In genomic region chr3:81668283-81668682, GRCh38 we compare ENCODE assay signal across 25 cellular contexts.
DNase-seq lines count a peak whose midpoint lies in the region; ATAC-seq, FAIRE-seq and TF ChIP-seq lines count a peak whose summit lies in the region.
"Had no signal": no experiment of that assay in that cellular context is flagged by ENCODE, and none has a peak within 500 bp of the region (broad histone marks: within the 10 kb centered on the region; RNA-seq: fewer than 3 reads in every experiment).

No MANE protein-coding gene starts in this region.

- no peak overlapping the region for H3K27ac ChIP-seq in GM12878 (ENCODE audit: control insufficient read depth, insufficient read depth)
- no peak overlapping the region for H3K27ac ChIP-seq in ovary
- H3K27ac ChIP-seq: 22Rv1, BLaER1 had no signal

- POLR2A ChIA-PET in GM12878 (lab: Charles Lee): no interaction called here

- DNase-seq in activated CD4-positive, CD25-positive, alpha-beta regulatory T cell treated with anti-CD3 and anti-CD28 coated beads, Interleukin-2, amount 50 U/mL, for 72 hours: no peak
- no peak for DNase-seq in GM12878 (ENCODE audit: low read depth, low spot score)
- no peak for DNase-seq in ovary
- DNase-seq in GM13977 (ENCODE audit: low spot score): no peak
- DNase-seq: ACHN; BE2C; C1 segment of cervical spinal cord; CD4-positive, alpha-beta memory T cell; CD4-positive, CD25-positive, alpha-beta regulatory T cell; CD8-positive, alpha-beta memory T cell; COR-L47; DMS 273 treated with DMSO at 0.1 percent for 48 hours; DMS153; DMS53; DMS79; DND-41; EL; GDM1 had no signal

- intact Hi-C loops in GM12878 (cut with micrococcal nuclease; ENCODE audit: unreplicated experiment) (no loop called here), ovary (cut with DNase I) (no loop called here)

- H3K9me3 ChIP-seq in GM12878 (replicated peaks; ENCODE audit: control insufficient read depth, insufficient read depth, low read length) (no peaks in the 10 kb centered on the region), ovary (no peaks in the 10 kb centered on the region)
- H3K9me3 ChIP-seq: BE2C, BLaER1 had no signal

- TF ChIP-seq POLR2A in GM12878 (IDR thresholded peaks at IDR 0.05; ENCODE audit: low read depth, low read length): no peak
- no peak for TF ChIP-seq POLR2A in ovary (IDR thresholded peaks at IDR 0.05)

- no peak for TF ChIP-seq CTCF in GM12878 (IDR thresholded peaks at IDR 0.05 in 2 of 3, conservative IDR thresholded peaks at IDR 0.05 in 1 of 3; ENCODE audit: control insufficient read depth in 2 of 3, extremely low read depth in 1 of 3, insufficient read depth in 1 of 3, low read depth in 3 of 3, low read length in 3 of 3)
- no peak for TF ChIP-seq CTCF in ovary (IDR thresholded peaks at IDR 0.05)
- no peak for TF ChIP-seq CTCF in GM13977 (IDR thresholded peaks at IDR 0.05; ENCODE audit: extremely low read depth, insufficient read depth, missing control alignments)

- FAIRE-seq in GM12878 (lab: Jason Lieb, UNC): peak; percentile 78
- FAIRE-seq: A204.1, GM12891, GM18507 had no signal

- H3K36me3 ChIP-seq in GM12878 (ENCODE audit: control insufficient read depth in 2 of 2, insufficient read depth in 2 of 2, low read length in 1 of 2) (no peaks in the 10 kb centered on the region), ovary (no peaks in the 10 kb centered on the region)
- H3K36me3 ChIP-seq: BE2C had no signal

- no peaks in the 10 kb centered on the region for H3K79me2 ChIP-seq in GM12878 (ENCODE audit: control insufficient read depth, insufficient read depth, low read length)

- TF ChIP-seq EP300 in GM12878 (IDR thresholded peaks at IDR 0.05; ENCODE audit: borderline replicate concordance in 1 of 2, control insufficient read depth in 1 of 2, low read depth in 2 of 2, low read length in 2 of 2) (no peak), ovary (IDR thresholded peaks at IDR 0.05) (no peak)

- ATAC-seq in activated CD4-positive, CD25-positive, alpha-beta regulatory T cell treated with anti-CD3 and anti-CD28 coated beads, Interleukin-2, amount 50 U/mL, for 24 hours: peak; percentile 56 to 60
- ATAC-seq in GM19463 (IDR thresholded peaks at IDR 0.05; ENCODE audit: unreplicated experiment): peak; percentile 50
- ATAC-seq in GM12878: no peak

- in situ Hi-C loops in GM12878 (cut with MboI) (loop anchor here (10.0 kb wide), 1 partner anchor 457 kb away; no protein-coding TSS in a partner anchor), GM13977 (cut with MboI; ENCODE audit: low pct_unique_long_range_greater_than_20kb, low sequenced_read_pairs, unreplicated experiment) (no loop called here)

- no peak overlapping the region for H3K9ac ChIP-seq in GM12878 (ENCODE audit: control insufficient read depth, insufficient read depth, low read length)
- H3K9ac ChIP-seq: BLaER1 had no signal

- BruUV-seq in GM12878 (replicated peaks; lab: Mats Ljungman, UMichigan): no TSS peak

- 70% methylated on average over 3 of the region's 3 CpGs for WGBS in GM12878 (ENCODE audit: insufficient coverage, insufficient replicate concordance, low lambda C conversion rate, missing lambda C conversion rate)
- 83 to 88% (median 86%) methylated on average over 3 of the region's 3 CpGs for WGBS in ovary, 3 donors

- no peak overlapping the region for H2AFZ ChIP-seq in GM12878 (ENCODE audit: control insufficient read depth, low read depth, low read length)

- H3K4me1 ChIP-seq in GM12878 (ENCODE audit: control insufficient read depth, insufficient read depth, low read length) (no peaks in the 10 kb centered on the region), ovary (ENCODE audit: insufficient read depth) (peaks cover 2% of the 10 kb centered on the region)
- H3K4me1 ChIP-seq: BE2C, BLaER1 had no signal

- SMC1A ChIA-PET in GM12878 (lab: Charles Lee; ENCODE audit: uncharacterized antibody, unreplicated experiment): interaction anchor here (0.9 to 3.3 kb wide), 14 partner anchors 9 to 464 kb away, joined by 3 to 23 read pairs (median 3); no protein-coding TSS in a partner anchor

- no peak overlapping the region for H3K4me3 ChIP-seq in GM12878
- no peak overlapping the region for H3K4me3 ChIP-seq in ovary
- H3K4me3 ChIP-seq: BLaER1 had no signal

- CTCF ChIA-PET in GM12878 (lab: Yijun Ruan, JAX): interaction anchor here (0.8 to 4.7 kb wide), 16 partner anchors 8 to 465 kb away, joined by 3 to 51 read pairs (median 4); no protein-coding TSS in a partner anchor

- TF ChIP-seq RAD21 in GM12878 (IDR thresholded peaks at IDR 0.05; ENCODE audit: insufficient read depth, low read depth, low read length): no peak

- H4K20me1 ChIP-seq in GM12878 (ENCODE audit: control insufficient read depth, insufficient read depth): no peaks in the 10 kb centered on the region

- H3K27me3 ChIP-seq in GM12878 (replicated peaks in 1 of 2; ENCODE audit: control insufficient read depth in 2 of 2, insufficient read depth in 2 of 2, low read length in 1 of 2): no peaks in the 10 kb centered on the region
- H3K27me3 ChIP-seq in ovary: peaks cover 2% of the 10 kb centered on the region
- H3K27me3 ChIP-seq: BE2C, BLaER1 had no signal

- no peak overlapping the region for H3K4me2 ChIP-seq in GM12878 (ENCODE audit: control insufficient read depth, insufficient read depth)
- H3K4me2 ChIP-seq: BLaER1 had no signal

- RAD21 ChIA-PET in GM12878 (lab: Charles Lee; ENCODE audit: unreplicated experiment): interaction anchor here (0.7 to 2.6 kb wide), 10 partner anchors 10 to 461 kb away, joined by 3 to 9 read pairs (median 3); no protein-coding TSS in a partner anchor

TF ChIP-seq in GM12878, 131 proteins besides CTCF, POLR2A, EP300 and RAD21:
- TF ChIP-seq ZBTB4 (CRISPR knock-in tag; IDR thresholded peaks at IDR 0.05): no peak
- no peak for TF ChIP-seq TARDBP (IDR thresholded peaks at IDR 0.05; ENCODE audit: borderline replicate concordance)
- no peak for TF ChIP-seq MYC (IDR thresholded peaks at IDR 0.05; ENCODE audit: insufficient read depth, insufficient read length, insufficient replicate concordance, low read length, severe bottlenecking)
- TF ChIP-seq ZNF217 (IDR thresholded peaks at IDR 0.05): no peak
- no peak for TF ChIP-seq HCFC1 (IDR thresholded peaks at IDR 0.05; ENCODE audit: low read length)
- no peak for TF ChIP-seq BCL3 (IDR thresholded peaks at IDR 0.05; ENCODE audit: borderline replicate concordance, insufficient read depth, low read depth, low read length, poor library complexity, severe bottlenecking)
- TF ChIP-seq ELK1 (IDR thresholded peaks at IDR 0.05; ENCODE audit: low read depth, low read length): no peak
